In the genomic region with DNA sequence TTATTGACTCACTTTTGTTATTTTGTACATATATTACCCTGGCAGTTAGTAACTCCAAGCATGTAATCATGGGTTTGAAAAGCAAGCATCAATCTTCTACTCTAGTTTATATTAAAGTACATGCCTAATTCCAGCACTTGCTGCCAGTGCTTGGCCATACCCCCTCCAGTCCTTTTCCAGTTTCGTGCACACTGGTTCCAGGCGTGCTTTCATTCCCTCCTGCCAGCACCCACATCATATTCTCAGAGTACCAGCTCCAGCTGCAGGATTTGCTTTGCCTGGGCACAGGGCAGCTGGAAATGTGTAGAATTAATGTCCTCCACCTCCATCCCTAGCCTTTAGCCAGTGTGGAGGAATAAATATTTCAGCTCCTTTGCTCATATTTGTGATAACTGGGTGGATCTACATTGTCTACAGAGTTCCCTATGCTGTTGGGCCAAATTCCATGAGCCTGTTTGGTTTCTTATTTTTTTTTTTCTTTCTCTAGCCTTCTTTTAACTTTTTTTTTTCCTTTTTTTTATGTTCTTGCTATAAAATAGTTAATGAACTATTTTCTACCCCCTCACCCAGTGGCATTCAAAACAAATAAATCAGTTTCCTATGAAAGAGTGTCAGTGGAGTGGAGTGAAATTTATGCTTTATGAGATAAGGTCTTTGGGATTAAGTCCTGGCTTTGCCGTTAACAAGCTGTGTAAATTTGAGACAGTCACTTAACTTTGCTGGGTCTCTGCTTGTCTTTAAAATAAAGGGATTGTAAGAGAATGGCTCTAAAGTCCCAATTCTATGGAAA, we compare ENCODE assay signal across 10 cellular contexts.
"Had no signal": no experiment of that assay in that cellular context is flagged by ENCODE, and none has a peak within 500 bp of the region (broad histone marks: within the 10 kb centered on the region; RNA-seq: fewer than 3 reads in every experiment).

No MANE protein-coding gene starts in this region.

- H3K9me3 Mint-ChIP-seq: activated CD4-positive, alpha-beta memory T cell treated with anti-CD3 and anti-CD28 coated beads for 36 hours; activated naive CD4-positive, alpha-beta T cell treated with anti-CD3 and anti-CD28 coated beads, Interleukin-2, amount 10 ng/mL, durations not matched to agents 7 days and 5 days; activated T-cell treated with anti-CD3 and anti-CD28 coated beads, Interleukin-2, amount 50 U/mL, for 24 hours; nephron progenitor cell had no signal

- ATAC-seq: right cardiac atrium; stimulated activated naive CD8-positive, alpha-beta T cell treated with anti-CD3 and anti-CD28 coated beads, Interleukin-15, Interleukin-2, amounts not matched to agents 100 U/mL and 50 U/mL, for 24 hours had no signal

- H3K36me3 Mint-ChIP-seq: activated CD4-positive, alpha-beta memory T cell treated with anti-CD3 and anti-CD28 coated beads for 36 hours; activated naive CD4-positive, alpha-beta T cell treated with anti-CD3 and anti-CD28 coated beads, Interleukin-2, amount 10 ng/mL, durations not matched to agents 7 days and 5 days had no signal

- H3K4me3 Mint-ChIP-seq: activated CD4-positive, alpha-beta memory T cell treated with anti-CD3 and anti-CD28 coated beads for 36 hours; activated naive CD4-positive, alpha-beta T cell treated with anti-CD3 and anti-CD28 coated beads, Interleukin-2, amount 10 ng/mL, durations not matched to agents 7 days and 5 days; activated T-cell treated with anti-CD3 and anti-CD28 coated beads, Interleukin-2, amount 50 U/mL, for 24 hours; nephron progenitor cell had no signal

- DNase-seq: activated CD4-positive, alpha-beta memory T cell treated with anti-CD3 and anti-CD28 coated beads for 36 hours; activated naive CD4-positive, alpha-beta T cell treated with anti-CD3 and anti-CD28 coated beads, Interleukin-2, amount 10 ng/mL, durations not matched to agents 7 days and 5 days; activated T-cell treated with anti-CD3 and anti-CD28 coated beads, Interleukin-2, amount 50 U/mL, for 24 hours; foreskin fibroblast; glutamatergic neuron; hypothalamus; nephron progenitor cell; right cardiac atrium; stimulated activated naive CD8-positive, alpha-beta T cell treated with anti-CD3 and anti-CD28 coated beads, Interleukin-15, Interleukin-2, amounts not matched to agents 100 U/mL and 50 U/mL, for 24 hours; T-helper 1 cell had no signal

- H3K27ac Mint-ChIP-seq: activated CD4-positive, alpha-beta memory T cell treated with anti-CD3 and anti-CD28 coated beads for 36 hours; activated naive CD4-positive, alpha-beta T cell treated with anti-CD3 and anti-CD28 coated beads, Interleukin-2, amount 10 ng/mL, durations not matched to agents 7 days and 5 days; activated T-cell treated with anti-CD3 and anti-CD28 coated beads, Interleukin-2, amount 50 U/mL, for 24 hours; nephron progenitor cell had no signal
